In genomic region chr6:127403636-127404035, GRCh38 we compare ENCODE assay signal across 8 cellular contexts. TPM values are rescaled to one million over a fixed set of nuclear protein-coding genes. Genes with fewer than 3 reads are reported as not detected.
A peak's percentile ranks its signal among the peaks of the same experiment; 100 is the strongest.
DNase-seq lines count a peak whose midpoint lies in the region; ATAC-seq and TF ChIP-seq lines count a peak whose summit lies in the region.
"Had no signal": no experiment of that assay in that cellular context is flagged by ENCODE, and none has a peak within 500 bp of the region (broad histone marks: within the 10 kb centered on the region; RNA-seq: fewer than 3 reads in every experiment).

No MANE protein-coding gene starts in this region.

- no peak overlapping the region for H3K4me3 ChIP-seq in lower lobe of right lung

- intact Hi-C loops in lower lobe of right lung (cut with DNase I): no loop called here

- no peaks in the 10 kb centered on the region for H3K27me3 ChIP-seq in lower lobe of right lung (ENCODE audit: low read depth)

- DNase-seq in lower lobe of right lung (no peak), mesenteric fat pad (ENCODE audit: low spot score) (no peak)
- no peak for DNase-seq in stimulated activated CD8-positive, alpha-beta memory T cell treated with anti-CD3 and anti-CD28 coated beads, Interleukin-4, amount 100 ng/mL, for 48 hours
- DNase-seq in activated effector memory CD4-positive, alpha-beta T cell treated with Interleukin-2 at 50 U/mL for 16 hours: no peak
- DNase-seq: immature natural killer cell had no signal

- no peak for TF ChIP-seq CTCF in lower lobe of right lung (IDR thresholded peaks at IDR 0.05)

- no peak overlapping the region for H3K27ac ChIP-seq in lower lobe of right lung

- no peaks in the 10 kb centered on the region for H3K4me1 ChIP-seq in lower lobe of right lung

- H3K36me3 ChIP-seq in lower lobe of right lung: no peaks in the 10 kb centered on the region

- ATAC-seq in GM18870 (IDR thresholded peaks at IDR 0.05; ENCODE audit: unreplicated experiment) (peak; percentile 77), GM21576 (IDR thresholded peaks at IDR 0.05; ENCODE audit: unreplicated experiment) (peak; percentile 89), HG03378 (IDR thresholded peaks at IDR 0.05; ENCODE audit: unreplicated experiment) (peak; percentile 85), lower lobe of right lung (peak; percentile 39 to 68)

- no peaks in the 10 kb centered on the region for H3K9me3 ChIP-seq in lower lobe of right lung

RNA-seq across cellular contexts. Expression of gene KIAA0408, which starts 55.6 kb away (rescaled TPM):
- 55.1 TPM for total RNA-seq in lower lobe of right lung
- total RNA-seq in mesenteric fat pad: 2.7 TPM

Comparison
In these comparisons a context has a peak if more than half of its experiments do, and no peak if none do; other contexts are left out.
1. RNA of gene KIAA0408, which starts 55.6 kb away (total RNA-seq): 55.1 TPM in lower lobe of right lung (single experiment); 2.7 TPM in mesenteric fat pad (single experiment); every median in the first group is over 10 times any median in the second.
2. Peak in every context shown above with its lines, with median percentiles within 50 percentile points of each other: ATAC-seq.